Comparison of ENCODE assay signal across 21 cellular contexts in the genomic region with DNA sequence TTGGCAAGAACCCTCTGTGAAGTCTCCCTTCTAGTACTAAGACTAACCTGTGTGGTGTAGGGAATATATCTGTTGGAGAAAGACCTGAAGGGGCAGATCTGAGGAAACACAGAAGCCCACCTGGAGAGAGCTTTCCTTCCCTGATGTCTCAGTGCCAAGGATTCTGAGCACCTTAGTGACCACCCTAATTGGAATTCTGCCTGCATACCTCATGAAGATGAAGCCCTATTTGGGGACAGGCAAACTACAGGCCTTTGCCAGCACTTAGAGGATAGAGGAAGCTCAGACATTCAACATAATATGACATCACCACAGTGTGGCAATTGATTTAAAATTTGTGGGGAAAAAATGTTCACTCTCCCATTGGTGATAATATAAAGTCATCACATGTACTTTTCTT.
"Had no signal": no experiment of that assay in that cellular context is flagged by ENCODE, and none has a peak within 500 bp of the region (broad histone marks: within the 10 kb centered on the region; RNA-seq: fewer than 3 reads in every experiment).

No MANE protein-coding gene starts in this region.

- H3K9me3 ChIP-seq: SK-N-SH had no signal

- H3K9me2 ChIP-seq: SK-N-SH had no signal

- H3K27ac ChIP-seq: KMS-11 had no signal

- ATAC-seq: K562 had no signal

- DNase-seq: Kasumi-1, NCI-H1092, NCI-H1105 treated with DMSO at 0.1 percent for 48 hours, NCI-H1417 treated with DMSO at 0.1 percent for 48 hours, NCI-H146, NCI-H1694 treated with DMSO at 0.1 percent for 48 hours, NCI-H1930, NCI-H2081, NCI-H2107, NCI-H2227 treated with DMSO at 0.1 percent for 48 hours, NCI-H524, NCI-H69, NCI-H774, RPMI8226, SHP77, SK-N-SH, SW 1271 had no signal

- H3K27me3 Mint-ChIP-seq: IgD-negative memory B cell had no signal

- H3K4me3 ChIP-seq: K562 had no signal

- H3K4me1 Mint-ChIP-seq: IgD-negative memory B cell had no signal

- H3K36me3 Mint-ChIP-seq: IgD-negative memory B cell had no signal

- H3K4me2 ChIP-seq: KMS-11, SK-N-SH had no signal

- H3K27ac Mint-ChIP-seq: IgD-negative memory B cell had no signal

- H3K9ac ChIP-seq: KMS-11, SK-N-SH had no signal

- FAIRE-seq: K562, RCC 7860 had no signal
